In the genomic region with DNA sequence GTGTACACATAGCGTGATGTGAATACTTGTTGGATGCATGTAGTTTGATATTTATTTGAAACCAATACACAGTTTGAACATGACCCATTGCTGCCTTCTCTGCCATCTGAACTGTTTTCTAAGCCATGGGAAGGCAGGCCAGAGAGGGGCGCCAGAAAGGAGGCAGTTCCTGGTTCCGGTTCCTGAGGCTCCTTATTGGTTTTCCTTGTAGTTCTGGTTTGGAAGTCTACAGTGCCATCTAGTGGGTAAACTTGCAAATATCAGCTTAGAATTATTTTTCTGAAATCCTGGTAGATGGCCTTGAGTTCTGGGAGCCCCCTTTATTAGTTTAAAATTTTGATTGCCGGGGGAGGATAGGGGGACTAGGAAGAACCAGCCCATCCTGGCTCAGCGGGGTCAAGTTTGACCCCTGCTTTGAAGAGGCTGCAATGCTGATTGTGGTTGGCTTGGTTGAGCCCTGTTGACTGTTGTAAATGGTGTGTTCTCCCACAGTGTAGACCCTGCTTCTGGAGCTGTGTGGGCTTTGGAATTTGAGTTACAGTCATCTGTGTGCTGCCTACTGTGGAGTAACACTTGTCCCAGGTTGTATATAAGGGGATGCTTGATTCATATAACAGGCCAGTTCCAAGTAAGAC, we compare ENCODE assay signal across 8 cellular contexts. TPM values are rescaled to one million over a fixed set of nuclear protein-coding genes. Genes with fewer than 3 reads are reported as not detected.
DNase-seq lines count a peak whose midpoint lies in the region; ATAC-seq and TF ChIP-seq lines count a peak whose summit lies in the region.

No MANE protein-coding gene starts in this region.

- H3K9ac ChIP-seq in adipocyte (ENCODE audit: low read length) = peak overlapping the region; percentile 47

- H3K4me3 ChIP-seq in DOHH2 (ENCODE audit: low read length) (peak overlapping the region; percentile 34; the same call in 1 of the 2 replicates), adipocyte (ENCODE audit: low read length) (peak overlapping the region; percentile 24), heart left ventricle (peak overlapping the region in 1 of 12 donors; percentile 13)

- no peaks in the 10 kb centered on the region for H3K9me2 ChIP-seq in DOHH2 (replicated peaks; ENCODE audit: control insufficient read depth, low read length)

- no peak for TF ChIP-seq POLR2A in heart left ventricle (IDR thresholded peaks at IDR 0.05)

- no peaks in the 10 kb centered on the region for H4K20me1 ChIP-seq in DOHH2 (ENCODE audit: control insufficient read depth, insufficient read depth, low read depth, low read length)

- peaks cover 13% of the 10 kb centered on the region for H3K4me1 ChIP-seq in DOHH2 (ENCODE audit: control insufficient read depth, low read length)
- H3K4me1 ChIP-seq in adipocyte (ENCODE audit: control insufficient read depth, insufficient read depth, low read length) = peaks cover 33% of the 10 kb centered on the region
- H3K4me1 ChIP-seq in heart left ventricle = peaks cover 0 to 42% (median 19%) of the 10 kb centered on the region in 12 donors

- H3K4me2 ChIP-seq in DOHH2 (ENCODE audit: low read length) = peak overlapping the region; percentile 21

- H3F3A ChIP-seq in DOHH2 (ENCODE audit: control insufficient read depth, insufficient read depth) = no peaks in the 10 kb centered on the region

- peak in 3 of 4 donors; percentile 60 to 69 (median 69) for ATAC-seq in heart left ventricle
- no peak for ATAC-seq in HG03565 (IDR thresholded peaks at IDR 0.05; ENCODE audit: unreplicated experiment)
- no peak for ATAC-seq in GM21825 (IDR thresholded peaks at IDR 0.05; ENCODE audit: unreplicated experiment)

- TF ChIP-seq CTCF in DOHH2 (IDR thresholded peaks at IDR 0.05; ENCODE audit: low read depth, low read length, poor library complexity, severe bottlenecking) (peak; percentile 70), heart left ventricle (IDR thresholded peaks at IDR 0.05) (peak; percentile 55 to 81 (median 72))

- intact Hi-C loops in heart left ventricle (cut with DNase I) = loop anchor here (1.0 to 10.0 kb wide), 13 partner anchors 70 to 374 kb away; no protein-coding TSS in a partner anchor

- DNase-seq in KG1 (lab: John Stamatoyannopoulos, UW) = peak; percentile 47
- DNase-seq in OCI-M1 (lab: John Stamatoyannopoulos, UW) = peak; percentile 89
- peak; percentile 89 for DNase-seq in adipocyte (ENCODE audit: low read depth)
- peak in 4 of 5 donors; percentile 41 to 52 (median 48) for DNase-seq in heart left ventricle
- DNase-seq in pons (ENCODE audit: low spot score) = peak; percentile 87

- H3K27ac ChIP-seq in DOHH2 (ENCODE audit: low read depth, low read length) = no peak overlapping the region
- no peak overlapping the region for H3K27ac ChIP-seq in heart left ventricle

- H3K27me3 ChIP-seq in DOHH2 (ENCODE audit: control insufficient read depth, low read length) (peaks cover 18% of the 10 kb centered on the region), adipocyte (replicated peaks; ENCODE audit: control insufficient read depth, insufficient read depth, low read length) (no peaks in the 10 kb centered on the region), heart left ventricle (no peaks in the 10 kb centered on the region)

- H3K9me3 ChIP-seq in DOHH2 (ENCODE audit: control insufficient read depth, insufficient read depth, low read length) (no peaks in the 10 kb centered on the region), adipocyte (ENCODE audit: control insufficient read depth, low read length) (no peaks in the 10 kb centered on the region), heart left ventricle (no peaks in the 10 kb centered on the region)

- H3K36me3 ChIP-seq in DOHH2 (ENCODE audit: control insufficient read depth, low read length) (no peaks in the 10 kb centered on the region), adipocyte (ENCODE audit: control insufficient read depth, insufficient read depth, low read length, severe bottlenecking) (no peaks in the 10 kb centered on the region), heart left ventricle (peaks cover 0 to 12% (median 0%) of the 10 kb centered on the region in 9 donors)

- WGBS in heart left ventricle, 4 donors = 21 to 22% (median 21%) methylated on average over 5 of the region's 5 CpGs

- no peaks in the 10 kb centered on the region for H3K79me2 ChIP-seq in DOHH2 (ENCODE audit: control insufficient read depth, low read length)

RNA-seq across cellular contexts. Expression of gene GRAMD1B, which starts 48.4 kb away (rescaled TPM):
- total RNA-seq in heart left ventricle = 10 to 100 TPM; 12.7 to 42.5 (median 23.0) TPM
- 10 to 100 TPM in 1 of 2 donors, 1 to 10 TPM in 1; 8.6 to 38.1 TPM for polyA plus RNA-seq in heart left ventricle

Comparison
In these comparisons a context has a peak if more than half of its experiments do, and no peak if none do; other contexts are left out.
1. ATAC-seq: peak in heart left ventricle (3 of 4); none in HG03565 (single experiment) and GM21825 (single experiment).
2. Peak in every context shown above with its lines, with median percentiles within 50 percentile points of each other: DNase-seq.